ENCODE assay signal across 16 cellular contexts in genomic region chr11:29334781-29335140, GRCh38.
"Had no signal": no experiment of that assay in that cellular context is flagged by ENCODE, and none has a peak within 500 bp of the region (broad histone marks: within the 10 kb centered on the region; RNA-seq: fewer than 3 reads in every experiment).

No MANE protein-coding gene starts in this region.

- H3K27ac ChIP-seq: adrenal gland, body of pancreas had no signal

- H3K36me3 Mint-ChIP-seq: activated naive CD8-positive, alpha-beta T cell treated with anti-CD3 and anti-CD28 coated beads, Interleukin-2, amount 10 ng/mL, durations not matched to agents 7 days and 5 days had no signal

- H3K27ac Mint-ChIP-seq: activated CD8-positive, alpha-beta T cell treated with anti-CD3 and anti-CD28 coated beads, Interleukin-2, amount 10 ng/mL, durations not matched to agents 7 days and 5 days; activated naive CD8-positive, alpha-beta T cell treated with anti-CD3 and anti-CD28 coated beads, Interleukin-2, amount 10 ng/mL, durations not matched to agents 7 days and 5 days; T-helper 2 cell treated with Interferon-gamma antibody and Interleukin-4, amounts not matched to agents 5 μg/mL and 100 μg/mL, for 36 hours had no signal

- H3K9me3 ChIP-seq: adrenal gland, body of pancreas, SJSA1 had no signal

- H3K27me3 ChIP-seq: adrenal gland, body of pancreas, SJSA1 had no signal

- H3K4me1 Mint-ChIP-seq: activated naive CD8-positive, alpha-beta T cell treated with anti-CD3 and anti-CD28 coated beads, Interleukin-2, amount 10 ng/mL, durations not matched to agents 7 days and 5 days had no signal

- H3K27me3 Mint-ChIP-seq: activated naive CD8-positive, alpha-beta T cell treated with anti-CD3 and anti-CD28 coated beads, Interleukin-2, amount 10 ng/mL, durations not matched to agents 7 days and 5 days had no signal

- H3K36me3 ChIP-seq: adrenal gland, SJSA1 had no signal

- H3K4me3 ChIP-seq: adrenal gland, body of pancreas, K562, SJSA1 had no signal

- DNase-seq: activated CD4-positive, alpha-beta T cell treated with anti-CD3 and anti-CD28 coated beads for 4 hours; activated CD4-positive, alpha-beta T cell treated with anti-CD3 and anti-CD28 coated beads, Interleukin-2, amount 50 U/mL, for 4 hours; activated CD8-positive, alpha-beta memory T cell treated with anti-CD3 and anti-CD28 coated beads, Interleukin-2, amount 50 U/mL, for 48 hours; activated CD8-positive, alpha-beta T cell treated with anti-CD3 and anti-CD28 coated beads, Interleukin-2, amount 10 ng/mL, durations not matched to agents 7 days and 5 days; activated naive CD4-positive, alpha-beta T cell treated with anti-CD3 and anti-CD28 coated beads, Interleukin-2, amount 50 U/mL, for 16 hours; activated naive CD8-positive, alpha-beta T cell treated with anti-CD3 and anti-CD28 coated beads, Interleukin-2, amount 10 ng/mL, durations not matched to agents 7 days and 5 days; activated T-cell treated with anti-CD3 and anti-CD28 coated beads, Interleukin-2, amount 50 U/mL, for 1 hour; adrenal gland; aorta; body of pancreas; NCI-H2029 treated with DMSO at 0.1 percent for 48 hours; NK-92 treated with Interleukin-12 subunit alpha and Interleukin-12 subunit beta, amount 100 ng/mL, for 24 hours had no signal

- H3K4me3 Mint-ChIP-seq: activated CD8-positive, alpha-beta T cell treated with anti-CD3 and anti-CD28 coated beads, Interleukin-2, amount 10 ng/mL, durations not matched to agents 7 days and 5 days; activated naive CD8-positive, alpha-beta T cell treated with anti-CD3 and anti-CD28 coated beads, Interleukin-2, amount 10 ng/mL, durations not matched to agents 7 days and 5 days; T-helper 2 cell treated with Interferon-gamma antibody and Interleukin-4, amounts not matched to agents 5 μg/mL and 100 μg/mL, for 36 hours had no signal

- H3K9me3 Mint-ChIP-seq: activated naive CD8-positive, alpha-beta T cell treated with anti-CD3 and anti-CD28 coated beads, Interleukin-2, amount 10 ng/mL, durations not matched to agents 7 days and 5 days; T-helper 2 cell treated with Interferon-gamma antibody and Interleukin-4, amounts not matched to agents 5 μg/mL and 100 μg/mL, for 36 hours had no signal

- H3K4me1 ChIP-seq: adrenal gland had no signal

- FAIRE-seq: bronchial epithelial cell, K562 had no signal
